Comparison of ENCODE assay signal across 8 cellular contexts in the genomic region with DNA sequence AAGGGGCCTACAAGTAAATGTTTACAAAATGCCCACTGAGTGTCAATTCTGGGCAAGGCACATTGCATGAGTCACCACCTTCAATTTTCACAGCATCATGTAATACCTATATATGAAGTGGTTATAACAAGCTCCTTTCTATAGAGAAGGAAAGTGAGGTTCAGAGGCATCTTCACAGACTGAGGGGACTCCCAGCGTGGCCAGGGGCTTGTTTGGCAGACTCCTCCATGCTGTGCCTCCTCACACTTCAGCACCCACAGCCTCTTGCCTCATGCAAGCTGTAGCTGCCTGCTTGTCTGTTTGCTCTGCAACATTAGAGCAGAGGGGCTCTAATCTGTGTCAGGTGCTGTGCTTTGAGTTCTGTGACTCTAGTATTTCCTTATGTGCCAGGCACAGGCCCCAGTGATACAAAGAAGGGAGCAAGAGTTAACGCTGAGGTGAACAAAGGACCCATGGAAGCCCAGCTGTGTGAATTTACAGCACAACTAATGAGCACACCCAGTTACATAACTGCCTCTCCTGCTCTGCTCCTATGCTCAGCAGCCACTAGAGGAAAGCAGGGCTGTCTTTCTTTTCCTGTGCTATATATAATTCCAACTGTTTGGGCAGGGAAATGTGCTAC.
A peak's percentile ranks its signal among the peaks of the same experiment; 100 is the strongest.
DNase-seq lines count a peak whose midpoint lies in the region; ATAC-seq and TF ChIP-seq lines count a peak whose summit lies in the region.

No MANE protein-coding gene starts in this region.

- H4K5ac ChIP-seq in mesendoderm (ENCODE audit: low read length), result no peak overlapping the region

- H2AK5ac ChIP-seq in mesendoderm (ENCODE audit: low read length), result no peak overlapping the region

- H2AFZ ChIP-seq in ACC112 (ENCODE audit: low read length, unreplicated experiment), result no peak overlapping the region

- no peak overlapping the region for H3K23ac ChIP-seq in mesendoderm (ENCODE audit: low read length)

- no peak overlapping the region for H2BK120ac ChIP-seq in mesendoderm (ENCODE audit: low read depth, low read length)

- H3K9ac ChIP-seq in mesendoderm (ENCODE audit: low read length), result no peak overlapping the region

- H3K36me3 ChIP-seq in ACC112 (ENCODE audit: insufficient read depth, low read length) (no peaks in the 10 kb centered on the region), esophagus squamous epithelium (no peaks in the 10 kb centered on the region), mesendoderm (ENCODE audit: control insufficient read depth, insufficient read depth, low read length) (no peaks in the 10 kb centered on the region)

- H3K79me2 ChIP-seq in ACC112 (ENCODE audit: control insufficient read depth, insufficient read depth, low read length, unreplicated experiment) (peaks cover 28% of the 10 kb centered on the region), mesendoderm (ENCODE audit: control insufficient read depth, insufficient read depth, low read length) (no peaks in the 10 kb centered on the region)

- no peak overlapping the region for H2BK15ac ChIP-seq in mesendoderm (replicated peaks; ENCODE audit: low read depth)

- no peak overlapping the region for H3K56ac ChIP-seq in mesendoderm (ENCODE audit: low read length)

- peaks cover 52% of the 10 kb centered on the region for H3K4me1 ChIP-seq in ACC112 (ENCODE audit: control insufficient read depth, insufficient read depth, low read length, unreplicated experiment)
- H3K4me1 ChIP-seq in esophagus squamous epithelium, result peaks cover 3 to 73% (median 50%) of the 10 kb centered on the region in 3 donors
- no peaks in the 10 kb centered on the region for H3K4me1 ChIP-seq in mesendoderm (ENCODE audit: control insufficient read depth, low read depth, low read length)

- H3K18ac ChIP-seq in mesendoderm (ENCODE audit: low read length), result no peak overlapping the region

- no peaks in the 10 kb centered on the region for H3K27me3 ChIP-seq in ACC112 (ENCODE audit: insufficient read depth, low read length)
- H3K27me3 ChIP-seq in esophagus squamous epithelium, result no peaks in the 10 kb centered on the region
- no peaks in the 10 kb centered on the region for H3K27me3 ChIP-seq in mesendoderm (ENCODE audit: insufficient read depth, low read length, poor library complexity)

- H3K9me3 Mint-ChIP-seq in natural killer cell (no peaks in the 10 kb centered on the region), T-cell (no peaks in the 10 kb centered on the region)

- H3K27me3 Mint-ChIP-seq in natural killer cell (ENCODE audit: low read depth in 2 of 2) (no peaks in the 10 kb centered on the region), T-cell (no peaks in the 10 kb centered on the region)

- H3K36me3 Mint-ChIP-seq in natural killer cell (no peaks in the 10 kb centered on the region), T-cell (no peaks in the 10 kb centered on the region)

- H3K4me2 ChIP-seq in mesendoderm (ENCODE audit: low read length), result no peak overlapping the region

- no peak overlapping the region for H2BK5ac ChIP-seq in mesendoderm (ENCODE audit: low read length)

- DNase-seq in MV-4-11 (lab: John Stamatoyannopoulos, UW), result peak; percentile 3
- DNase-seq in esophagus squamous epithelium (lab: John Stamatoyannopoulos, UW), result no peak
- DNase-seq in natural killer cell, result no peak
- no peak for DNase-seq in DMS79 (lab: John Stamatoyannopoulos, UW)
- DNase-seq in mesendoderm, result no peak
- no peak for DNase-seq in GM13976 (ENCODE audit: low spot score)
- DNase-seq in T-cell, result no peak

- H3K4me3 Mint-ChIP-seq in natural killer cell (no peak overlapping the region), T-cell (no peak overlapping the region)

- intact Hi-C loops in esophagus squamous epithelium (cut with DNase I), result loop anchor here (10.0 kb wide), 1 partner anchor 70 kb away; the partner anchor contains the start of gene ZHX3
- intact Hi-C loops in natural killer cell (cut with micrococcal nuclease), result no loop called here

- POLR2A ChIA-PET in T-cell (lab: Charles Lee), result no interaction called here

- H3K4me3 ChIP-seq in ACC112 (ENCODE audit: low read depth, low read length), result no peak overlapping the region
- no peak overlapping the region for H3K4me3 ChIP-seq in esophagus squamous epithelium
- no peak overlapping the region for H3K4me3 ChIP-seq in mesendoderm (ENCODE audit: low read length)

- CTCF ChIA-PET in T-cell (lab: Charles Lee), result interaction anchor here in 1 of 2 donors (1.4 kb wide), 1 partner anchor 110 kb away, joined by 3 read pairs; no protein-coding TSS in a partner anchor

- in situ Hi-C loops in GM13976 (cut with MboI; ENCODE audit: low sequenced_read_pairs, unreplicated experiment), result no loop called here

- TF ChIP-seq POLR2A in esophagus squamous epithelium (IDR thresholded peaks at IDR 0.05), result no peak

- peaks cover 22 to 23% of the 10 kb centered on the region in 2 donors for H3K4me1 Mint-ChIP-seq in natural killer cell
- peaks cover 13 to 24% (median 13%) of the 10 kb centered on the region in 3 donors for H3K4me1 Mint-ChIP-seq in T-cell

- 34 to 57% methylated on average over 2 of the region's 2 CpGs for WGBS in esophagus squamous epithelium, 2 donors
- WGBS in mesendoderm (ENCODE audit: extremely low coverage, insufficient coverage, low lambda C conversion rate), result no CpG with 5 or more reads among the region's 2 CpGs

- TF ChIP-seq CTCF in esophagus squamous epithelium (IDR thresholded peaks at IDR 0.05) (no peak), natural killer cell (IDR thresholded peaks at IDR 0.05) (no peak), GM13976 (IDR thresholded peaks at IDR 0.05; ENCODE audit: borderline replicate concordance, control extremely low read depth, extremely low read depth, insufficient read depth, missing control alignments) (no peak)

- H3K27ac ChIP-seq in ACC112 (ENCODE audit: low read depth, low read length) (peak overlapping the region; percentile 99), esophagus squamous epithelium (peak overlapping the region; percentile 64 to 93 (median 92)), mesendoderm (ENCODE audit: low read depth, low read length) (no peak overlapping the region)

- H4K8ac ChIP-seq in mesendoderm (ENCODE audit: low read depth, low read length), result no peak overlapping the region

- no peaks in the 10 kb centered on the region for H3K79me1 ChIP-seq in mesendoderm (ENCODE audit: low read length)

- no peak overlapping the region for H3K4ac ChIP-seq in mesendoderm (ENCODE audit: low read depth, low read length)

- H3K9me3 ChIP-seq in esophagus squamous epithelium, result no peaks in the 10 kb centered on the region

- H3K27ac Mint-ChIP-seq in natural killer cell (no peak overlapping the region), T-cell (peak overlapping the region in 1 of 2 donors; percentile 7)

- ATAC-seq in natural killer cell (peak in 2 of 3 donors; percentile 53), T-cell (replicated peaks in 1 of 4) (no peak)

Comparison
In these comparisons a context has a peak if more than half of its experiments do, and no peak if none do; other contexts are left out.
1. ATAC-seq: peak in natural killer cell (2 of 3); none in T-cell (0 of 4).